In genomic region chr1:32538887-32539583, GRCh38 we compare ENCODE assay signal across 8 cellular contexts. TPM values are rescaled to one million over a fixed set of nuclear protein-coding genes. Genes with fewer than 3 reads are reported as not detected.
DNase-seq lines count a peak whose midpoint lies in the region; ATAC-seq, FAIRE-seq and TF ChIP-seq lines count a peak whose summit lies in the region.

Gene ZBTB8A (plus strand): TSS chr1:32539427. CDS start chr1:32592932, 53,505 bp downstream.

- TF ChIP-seq EP300 in A549 (IDR thresholded peaks at IDR 0.05): no peak

- H3K27ac ChIP-seq in A549: peak within 1 kb of the TSS; percentile 86 to 94
- H3K27ac ChIP-seq in naive thymus-derived CD4-positive, alpha-beta T cell (ENCODE audit: low read depth, low read length): no peak within 1 kb of the TSS
- peak within 1 kb of the TSS; percentile 72 for H3K27ac ChIP-seq in vagina

- peak within 1 kb of the TSS; percentile 77 for H3K4me3 Mint-ChIP-seq in activated T-cell treated with anti-CD3 and anti-CD28 coated beads, Interleukin-2, amount 50 U/mL, for 24 hours
- H3K4me3 Mint-ChIP-seq in naive thymus-derived CD4-positive, alpha-beta T cell: peak within 1 kb of the TSS; percentile 79 to 89 (median 85)

- H3K9me3 Mint-ChIP-seq in activated T-cell treated with anti-CD3 and anti-CD28 coated beads, Interleukin-2, amount 50 U/mL, for 24 hours: no peaks in the 10 kb centered on the region
- peaks cover 0 to 4% (median 0%) of the 10 kb centered on the region in 11 donors for H3K9me3 Mint-ChIP-seq in naive thymus-derived CD4-positive, alpha-beta T cell

- H3K9me3 ChIP-seq in A549: no peaks in the 10 kb centered on the region
- H3K9me3 ChIP-seq in naive thymus-derived CD4-positive, alpha-beta T cell (ENCODE audit: control insufficient read depth in 2 of 3, low read length in 3 of 3): no peaks in the 10 kb centered on the region
- no peaks in the 10 kb centered on the region for H3K9me3 ChIP-seq in vagina

- H3K36me3 Mint-ChIP-seq in activated T-cell treated with anti-CD3 and anti-CD28 coated beads, Interleukin-2, amount 50 U/mL, for 24 hours (ENCODE audit: low read depth): no peaks in the 10 kb centered on the region
- H3K36me3 Mint-ChIP-seq in naive thymus-derived CD4-positive, alpha-beta T cell: peaks cover 0 to 12% (median 4%) of the 10 kb centered on the region in 5 donors

- no peak for FAIRE-seq in A549 (lab: Jason Lieb, UNC)

- TF ChIP-seq RAD21 in A549 (conservative IDR thresholded peaks at IDR 0.05 in 1 of 2, IDR thresholded peaks at IDR 0.05 in 1 of 2): no peak

- H3K4me1 ChIP-seq in A549: peaks cover 10% of the 10 kb centered on the region; the same call in 2 of the 3 replicates
- H3K4me1 ChIP-seq in naive thymus-derived CD4-positive, alpha-beta T cell (ENCODE audit: control insufficient read depth in 2 of 2, insufficient read depth in 2 of 2, low read length in 2 of 2): no peaks in the 10 kb centered on the region
- H3K4me1 ChIP-seq in vagina: peaks cover 10% of the 10 kb centered on the region

- 1% methylated on average over 15 of the region's 33 CpGs for WGBS in A549 (ENCODE audit: missing lambda C conversion rate)

- intact Hi-C loops in naive thymus-derived CD4-positive, alpha-beta T cell (cut with micrococcal nuclease): no loop called here
- intact Hi-C loops in vagina (cut with DNase I): no loop called here

- H3K4me3 ChIP-seq in A549 (peak within 1 kb of the TSS; percentile 90), GM12864 (ENCODE audit: low read depth, low read length) (peak within 1 kb of the TSS; percentile 67), vagina (peak within 1 kb of the TSS; percentile 49 to 83)
- peak within 1 kb of the TSS; percentile 37 for H3K4me3 ChIP-seq in naive thymus-derived CD4-positive, alpha-beta T cell (ENCODE audit: low read length)

- ATAC-seq in A549: peak; percentile 78 to 81
- ATAC-seq in naive thymus-derived CD4-positive, alpha-beta T cell: no peak

- POLR2A ChIA-PET in A549 (lab: Yijun Ruan, JAX): interaction anchor here (0.6 to 1.5 kb wide), 3 partner anchors 18 to 112 kb away, joined by 3 to 8 read pairs (median 4); partner anchors contain the start of genes RBBP4 and ZBTB8OS
- POLR2A ChIA-PET in naive thymus-derived CD4-positive, alpha-beta T cell (lab: Charles Lee): no interaction called here

- peak; percentile 64 to 66 for DNase-seq in A549 (ENCODE audit: low read depth in 1 of 2, low spot score in 1 of 2)
- DNase-seq in GM12864 (ENCODE audit: low read depth): peak; percentile 5
- peak; percentile 84 for DNase-seq in NCI-H2227 treated with DMSO at 0.1 percent for 48 hours (lab: John Stamatoyannopoulos, UW)
- DNase-seq in activated T-cell treated with anti-CD3 and anti-CD28 coated beads, Interleukin-2, amount 50 U/mL, for 24 hours: peak; percentile 45
- peak; percentile 40 for DNase-seq in fibroblast of the conjunctiva (ENCODE audit: low read depth)
- DNase-seq in naive thymus-derived CD4-positive, alpha-beta T cell: peak in 2 of 9 donors; percentile 1 to 25
- DNase-seq in vagina (ENCODE audit: extremely low spot score in 2 of 2): no peak
- DNase-seq in activated effector memory CD4-positive, alpha-beta T cell treated with anti-CD3 and anti-CD28 coated beads, Interleukin-2, amount 50 U/mL, for 16 hours: no peak

- CTCF ChIA-PET in A549 (lab: Yijun Ruan, JAX): interaction anchor here (0.6 to 2.1 kb wide), 3 partner anchors 14 to 90 kb away, joined by 3 to 5 read pairs (median 5); no protein-coding TSS in a partner anchor
- CTCF ChIA-PET in naive thymus-derived CD4-positive, alpha-beta T cell (lab: Charles Lee): no interaction called here

- peaks cover 12 to 17% of the 10 kb centered on the region in 2 donors for H3K27me3 ChIP-seq in naive thymus-derived CD4-positive, alpha-beta T cell (ENCODE audit: control insufficient read depth in 2 of 2, insufficient read depth in 2 of 2, low read length in 2 of 2)
- no peaks in the 10 kb centered on the region for H3K27me3 ChIP-seq in vagina

- TF ChIP-seq POLR2A in A549 (IDR thresholded peaks at IDR 0.05; ENCODE audit: low read length) (no peak; the same call in 1 of the 2 replicates), vagina (IDR thresholded peaks at IDR 0.05) (no peak)

- H3K27ac Mint-ChIP-seq in activated T-cell treated with anti-CD3 and anti-CD28 coated beads, Interleukin-2, amount 50 U/mL, for 24 hours: peak within 1 kb of the TSS; percentile 14
- H3K27ac Mint-ChIP-seq in naive thymus-derived CD4-positive, alpha-beta T cell: no peak within 1 kb of the TSS

- TF ChIP-seq CTCF in A549 (IDR thresholded peaks at IDR 0.05) (no peak), GM12864 (IDR thresholded peaks at IDR 0.05; ENCODE audit: low read depth, low read length, missing control alignments) (no peak), vagina (IDR thresholded peaks at IDR 0.05) (no peak)

- peaks cover 83% of the 10 kb centered on the region for H3K27me3 Mint-ChIP-seq in activated T-cell treated with anti-CD3 and anti-CD28 coated beads, Interleukin-2, amount 50 U/mL, for 24 hours
- H3K27me3 Mint-ChIP-seq in naive thymus-derived CD4-positive, alpha-beta T cell: peaks cover 64 to 87% (median 72%) of the 10 kb centered on the region in 5 donors

- peaks cover 10% of the 10 kb centered on the region for H3K4me1 Mint-ChIP-seq in activated T-cell treated with anti-CD3 and anti-CD28 coated beads, Interleukin-2, amount 50 U/mL, for 24 hours (ENCODE audit: low read depth)
- H3K4me1 Mint-ChIP-seq in naive thymus-derived CD4-positive, alpha-beta T cell: peaks cover 6 to 16% (median 10%) of the 10 kb centered on the region in 7 donors

- H3K36me3 ChIP-seq in naive thymus-derived CD4-positive, alpha-beta T cell (ENCODE audit: control insufficient read depth in 2 of 3, insufficient read depth in 3 of 3, low read length in 3 of 3): no peaks in the 10 kb centered on the region
- H3K36me3 ChIP-seq in vagina: no peaks in the 10 kb centered on the region

- peak within 1 kb of the TSS; percentile 93 for H3K4me2 ChIP-seq in A549

TF ChIP-seq in A549, 52 proteins besides CTCF, POLR2A, EP300 and RAD21:
- TF ChIP-seq CEBPB (IDR thresholded peaks at IDR 0.05): no peak
- TF ChIP-seq MAFK (IDR thresholded peaks at IDR 0.05; ENCODE audit: partially characterized antibody): peak; percentile 65
- TF ChIP-seq MAX (IDR thresholded peaks at IDR 0.05): peak; percentile 50; the same call in 1 of the 2 replicates

RNA-seq across cellular contexts. Expression of gene ZBTB8A, which starts in this region (rescaled TPM):
- polyA plus RNA-seq in A549 (2011; rRNA removed) (4.9 and 6.0 TPM in 2 replicates), A549 (2017; fragmentation: RNase III; extraction: RNeasy Plus Mini Kit Qiagen cat#74134 plus additional on column Dnase treatment) (2.5 to 2.7 TPM (median 2.6 TPM) in 3 replicates)
- 0.75 and 1.0 TPM in 2 replicates for polyA plus RNA-seq in A549 (2012; cell fraction: cytosol; rRNA removed)
- 0.68 and 1.2 TPM in 2 replicates for polyA plus RNA-seq in A549 (2012; cell fraction: nucleus; rRNA removed)
- 2.9 and 5.2 TPM in 2 replicates for polyA minus RNA-seq in A549 (2011; rRNA and poly(A)+ RNA removed)
- total RNA-seq in naive thymus-derived CD4-positive, alpha-beta T cell: under 1 TPM in 1 of 5 experiments, not detected in 4; 0.07 TPM
- polyA plus RNA-seq in naive thymus-derived CD4-positive, alpha-beta T cell: not detected
- total RNA-seq in vagina: 10.1 TPM

Comparison
In these comparisons a context has a peak if more than half of its experiments do, and no peak if none do; other contexts are left out.
1. DNase-seq: peak in A549 (2 of 2), GM12864 (single experiment), NCI-H2227 treated with DMSO at 0.1 percent for 48 hours (single experiment), activated T-cell treated with anti-CD3 and anti-CD28 coated beads, Interleukin-2, amount 50 U/mL, for 24 hours (single experiment) and fibroblast of the conjunctiva (single experiment); none in vagina (0 of 2) and activated effector memory CD4-positive, alpha-beta T cell treated with anti-CD3 and anti-CD28 coated beads, Interleukin-2, amount 50 U/mL, for 16 hours (single experiment).
2. H3K4me3 ChIP-seq: peak in every context shown above with its lines; median percentile 90 in A549; 67 in GM12864; 66 in vagina; 37 in naive thymus-derived CD4-positive, alpha-beta T cell.